18 cellular contexts compared by ENCODE assay signal in genomic region chr18:9831723-9832199, GRCh38. TPM values are rescaled to one million over a fixed set of nuclear protein-coding genes. Genes with fewer than 3 reads are reported as not detected.
A peak's percentile ranks its signal among the peaks of the same experiment; 100 is the strongest.
DNase-seq lines count a peak whose midpoint lies in the region; ATAC-seq and TF ChIP-seq lines count a peak whose summit lies in the region.
"Had no signal": no experiment of that assay in that cellular context is flagged by ENCODE, and none has a peak within 500 bp of the region (broad histone marks: within the 10 kb centered on the region; RNA-seq: fewer than 3 reads in every experiment).

No MANE protein-coding gene starts in this region.

- H3K27ac ChIP-seq in heart right ventricle (peak overlapping the region in 6 of 10 donors; percentile 3 to 45 (median 14)), esophagus muscularis mucosa (replicated peaks in 1 of 4) (peak overlapping the region; percentile 46 to 72 (median 56)), prostate gland (no peak overlapping the region), mammary epithelial cell (ENCODE audit: insufficient read depth, low read depth, low read length) (no peak overlapping the region)
- H3K27ac ChIP-seq: 22Rv1 had no signal

- peaks cover 8% of the 10 kb centered on the region for H3K79me2 ChIP-seq in mammary epithelial cell (ENCODE audit: insufficient read depth, low read length)

- no peak overlapping the region for H3K9ac ChIP-seq in mammary epithelial cell (ENCODE audit: insufficient read depth, low read length)

- H2AFZ ChIP-seq in mammary epithelial cell (ENCODE audit: low read depth, low read length) = no peak overlapping the region

- TF ChIP-seq POLR2A in esophagus muscularis mucosa (IDR thresholded peaks at IDR 0.05; ENCODE audit: low read depth) = no peak
- TF ChIP-seq POLR2A in prostate gland (IDR thresholded peaks at IDR 0.05) = no peak

- TF ChIP-seq CTCF in heart right ventricle (IDR thresholded peaks at IDR 0.05) (no peak), esophagus muscularis mucosa (IDR thresholded peaks at IDR 0.05) (no peak), prostate gland (IDR thresholded peaks at IDR 0.05) (no peak), mammary epithelial cell (conservative IDR thresholded peaks at IDR 0.05 in 1 of 2, IDR thresholded peaks at IDR 0.05 in 1 of 2; ENCODE audit: extremely low read depth in 1 of 2, insufficient read depth in 1 of 2, low read depth in 1 of 2, low read length in 2 of 2) (no peak)

- no TSS peak for BruUV-seq in mammary epithelial cell (replicated peaks; lab: Mats Ljungman, UMichigan)

- no peaks in the 10 kb centered on the region for H4K20me1 ChIP-seq in mammary epithelial cell (ENCODE audit: insufficient read depth, low read length)

- peaks cover 0 to 47% (median 15%) of the 10 kb centered on the region in 9 donors for H3K4me1 ChIP-seq in heart right ventricle
- H3K4me1 ChIP-seq in esophagus muscularis mucosa = peaks cover 19 to 65% (median 54%) of the 10 kb centered on the region in 4 donors
- H3K4me1 ChIP-seq in prostate gland (replicated peaks) = no peaks in the 10 kb centered on the region
- peaks cover 39% of the 10 kb centered on the region for H3K4me1 ChIP-seq in mammary epithelial cell (ENCODE audit: insufficient read depth, low read length)

- ATAC-seq in heart right ventricle (peak in 1 of 8 donors; percentile 8), Right ventricle myocardium superior (ENCODE audit: poor library complexity) (no peak), GM18868 (IDR thresholded peaks at IDR 0.05; ENCODE audit: unreplicated experiment) (no peak), HG03135 (IDR thresholded peaks at IDR 0.05; ENCODE audit: unreplicated experiment) (no peak)
- ATAC-seq: Right ventricle myocardium inferior had no signal

- H3K27me3 ChIP-seq in heart right ventricle (no peaks in the 10 kb centered on the region), esophagus muscularis mucosa (no peaks in the 10 kb centered on the region), prostate gland (replicated peaks; ENCODE audit: insufficient read depth) (no peaks in the 10 kb centered on the region), mammary epithelial cell (ENCODE audit: insufficient read depth, low read length) (no peaks in the 10 kb centered on the region)

- H3K9me3 ChIP-seq in heart right ventricle (no peaks in the 10 kb centered on the region), esophagus muscularis mucosa (no peaks in the 10 kb centered on the region), prostate gland (no peaks in the 10 kb centered on the region), mammary epithelial cell (replicated peaks; ENCODE audit: insufficient read depth, low read length) (no peaks in the 10 kb centered on the region)

- WGBS in heart right ventricle, 2 donors = 79 to 80% methylated on average over 12 of the region's 12 CpGs
- 100% methylated on average over 2 of the region's 12 CpGs for WGBS in esophagus muscularis mucosa
- 88% methylated on average over 12 of the region's 12 CpGs for WGBS in prostate gland
- WGBS in mammary epithelial cell (ENCODE audit: low coverage, missing lambda C conversion rate) = 96% methylated on average over 9 of the region's 12 CpGs

- in situ Hi-C loops in mammary epithelial cell (cut with MboI; ENCODE audit: low sequenced_read_pairs in 2 of 2) = no loop called here

- H3K4me3 ChIP-seq in heart right ventricle (no peak overlapping the region), esophagus muscularis mucosa (no peak overlapping the region), prostate gland (no peak overlapping the region), mammary epithelial cell (replicated peaks in 1 of 3; ENCODE audit: insufficient read depth in 1 of 3, low read depth in 2 of 3, low read length in 3 of 3) (no peak overlapping the region)

- no peak for DNase-seq in heart right ventricle
- DNase-seq in Right ventricle myocardium superior = no peak
- DNase-seq in esophagus muscularis mucosa (ENCODE audit: extremely low spot score) = peak; percentile 80
- DNase-seq in prostate gland (ENCODE audit: low spot score) = peak; percentile 1
- no peak for DNase-seq in cerebellar nuclear complex (lab: John Stamatoyannopoulos, UW)
- DNase-seq in mammary epithelial cell = no peak
- DNase-seq: C1 segment of cervical spinal cord, COR-L47, HCEC 1CT, NCI-H1417, NCI-H1930, NCI-H2171, NCI-H774 had no signal

- CTCF ChIA-PET in mammary epithelial cell (lab: Charles Lee; ENCODE audit: low non-redundant PET) = no interaction called here

- intact Hi-C loops in heart right ventricle (cut with DNase I) (no loop called here), Right ventricle myocardium superior (cut with DNase I) (no loop called here), esophagus muscularis mucosa (cut with DNase I) (loop anchor here (10.0 kb wide), 1 partner anchor 117 kb away; no protein-coding TSS in a partner anchor), prostate gland (cut with DNase I) (no loop called here), mammary epithelial cell (cut with micrococcal nuclease) (no loop called here)

- TF ChIP-seq EP300 in esophagus muscularis mucosa (IDR thresholded peaks at IDR 0.05) = no peak

- H3K4me2 ChIP-seq in mammary epithelial cell (ENCODE audit: insufficient read depth, low read depth, low read length) = no peak overlapping the region

- dilution Hi-C loops in mammary epithelial cell (cut with HindIII; ENCODE audit: low sequenced_read_pairs) = no loop called here

- H3K36me3 ChIP-seq in heart right ventricle (peaks cover 0 to 13% (median 0%) of the 10 kb centered on the region in 9 donors), esophagus muscularis mucosa (peaks cover 0 to 11% (median 0%) of the 10 kb centered on the region in 4 donors), prostate gland (no peaks in the 10 kb centered on the region), mammary epithelial cell (ENCODE audit: insufficient read depth, low read length) (no peaks in the 10 kb centered on the region)

RNA-seq across cellular contexts. Expression of gene TXNDC2, which starts 54.0 kb away (rescaled TPM):
- total RNA-seq in heart right ventricle = under 1 TPM in 1 of 10 donors, not detected in 9; 0.22 TPM
- under 1 TPM in 1 of 2 donors, not detected in 1; 0.04 TPM for polyA plus RNA-seq in heart right ventricle
- not detected for total RNA-seq in Right ventricle myocardium superior
- 1 to 10 TPM in 1 of 4 donors, under 1 TPM in 3; 0.26 to 1.0 (median 0.58) TPM for total RNA-seq in esophagus muscularis mucosa
- total RNA-seq in prostate gland = 1 to 10 TPM in 1 of 2 donors, not detected in 1; 3.6 TPM
- total RNA-seq in mammary epithelial cell = not detected
- polyA plus RNA-seq in mammary epithelial cell = 0.09 TPM
- 0.67 TPM for polyA minus RNA-seq in mammary epithelial cell
- total RNA-seq: Right ventricle myocardium inferior had no signal
- polyA plus RNA-seq: IgD-negative memory B cell had no signal

Comparison
In these comparisons a context has a peak if more than half of its experiments do, and no peak if none do; other contexts are left out.
1. DNase-seq: peak in esophagus muscularis mucosa (single experiment) and prostate gland (single experiment); none in heart right ventricle (0 of 2), Right ventricle myocardium superior (single experiment), cerebellar nuclear complex (0 of 2) and mammary epithelial cell (single experiment).
2. H3K27ac ChIP-seq: peak in heart right ventricle (6 of 10) and esophagus muscularis mucosa (4 of 4); none in prostate gland (0 of 2) and mammary epithelial cell (single experiment).